12 cellular contexts compared by ENCODE assay signal in the genomic region with DNA sequence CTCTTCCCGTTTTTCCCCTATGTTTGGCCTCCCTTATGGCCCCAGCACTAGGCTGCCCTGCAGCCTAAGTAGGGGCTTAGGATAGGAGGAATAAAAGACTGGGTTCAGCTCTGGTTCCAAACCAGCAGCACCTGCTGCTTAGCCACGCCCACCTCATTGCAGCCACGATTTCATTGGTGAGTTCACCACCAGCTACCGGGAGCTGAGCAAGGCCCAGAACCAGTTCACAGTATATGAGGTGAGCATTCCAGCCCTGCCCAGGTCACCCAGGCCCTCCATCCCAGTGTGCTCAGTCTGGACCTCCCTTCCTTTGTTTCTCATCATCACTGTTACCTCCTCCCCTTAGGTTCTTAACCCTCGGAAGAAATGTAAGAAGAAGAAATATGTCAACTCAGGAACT. TPM values are rescaled to one million over a fixed set of nuclear protein-coding genes. Genes with fewer than 3 reads are reported as not detected.
DNase-seq lines count a peak whose midpoint lies in the region; ATAC-seq, FAIRE-seq and TF ChIP-seq lines count a peak whose summit lies in the region.
"Had no signal": no experiment of that assay in that cellular context is flagged by ENCODE, and none has a peak within 500 bp of the region (broad histone marks: within the 10 kb centered on the region; RNA-seq: fewer than 3 reads in every experiment).

No MANE protein-coding gene starts in this region.

- H3K9me3 ChIP-seq in left ventricle myocardium inferior (replicated peaks) (no peaks in the 10 kb centered on the region), heart right ventricle (no peaks in the 10 kb centered on the region), vagina (no peaks in the 10 kb centered on the region)

- H3K27ac ChIP-seq in left ventricle myocardium inferior (replicated peaks) (peak overlapping the region; percentile 2), heart right ventricle (peak overlapping the region in 1 of 10 donors; percentile 1), vagina (peak overlapping the region; percentile 54)
- H3K27ac ChIP-seq: GM23248 had no signal

- H3K27me3 ChIP-seq in left ventricle myocardium inferior (ENCODE audit: low read depth) (no peaks in the 10 kb centered on the region), heart right ventricle (no peaks in the 10 kb centered on the region), vagina (no peaks in the 10 kb centered on the region)

- TF ChIP-seq CTCF in left ventricle myocardium inferior (IDR thresholded peaks at IDR 0.05; ENCODE audit: borderline replicate concordance), result no peak
- TF ChIP-seq CTCF in heart right ventricle (IDR thresholded peaks at IDR 0.05), result no peak
- no peak for TF ChIP-seq CTCF in vagina (IDR thresholded peaks at IDR 0.05)

- ATAC-seq in heart right ventricle, result no peak

- WGBS in heart right ventricle, 2 donors, result 28 to 29% methylated on average over 5 of the region's 5 CpGs

- H3K4me1 ChIP-seq in left ventricle myocardium inferior (peaks cover 6% of the 10 kb centered on the region), heart right ventricle (peaks cover 0 to 19% (median 0%) of the 10 kb centered on the region in 9 donors), vagina (peaks cover 15% of the 10 kb centered on the region)

- no peak for TF ChIP-seq POLR2A in vagina (IDR thresholded peaks at IDR 0.05)
- no peak for TF ChIP-seq POLR2A in GM12892 (IDR thresholded peaks at IDR 0.05; ENCODE audit: low read depth, low read length)

- DNase-seq in left ventricle myocardium inferior (no peak), heart right ventricle (no peak), RPMI8226 (peak; percentile 19), germinal center (ENCODE audit: low spot score) (peak; percentile 73), vagina (ENCODE audit: extremely low spot score in 2 of 2) (no peak), GM12892 (ENCODE audit: insufficient read length) (no peak)
- no peak for DNase-seq in stimulated activated CD4-positive, alpha-beta T cell treated with anti-CD3 and anti-CD28 coated beads, Interleukin-4, amount 100 ng/mL, for 4 hours
- DNase-seq in activated naive CD4-positive, alpha-beta T cell treated with Interleukin-2 at 50 U/mL for 16 hours, result no peak
- DNase-seq: activated T-cell treated with anti-CD3 and anti-CD28 coated beads, Interleukin-2, amount 50 U/mL, for 1 hour; NCI-H187 treated with DMSO at 0.1 percent for 48 hours had no signal

- H3K36me3 ChIP-seq in left ventricle myocardium inferior (no peaks in the 10 kb centered on the region), heart right ventricle (no peaks in the 10 kb centered on the region), vagina (no peaks in the 10 kb centered on the region)

- intact Hi-C loops in left ventricle myocardium inferior (cut with micrococcal nuclease), result no loop called here
- intact Hi-C loops in heart right ventricle (cut with DNase I), result loop anchor here in 1 of 10 donors (10.0 kb wide), 1 partner anchor 510 kb away; no protein-coding TSS in a partner anchor
- intact Hi-C loops in vagina (cut with DNase I), result no loop called here

- H3K4me3 ChIP-seq in left ventricle myocardium inferior, result no peak overlapping the region
- H3K4me3 ChIP-seq in heart right ventricle, result no peak overlapping the region
- H3K4me3 ChIP-seq in vagina, result no peak overlapping the region
- H3K4me3 ChIP-seq: GM23248 had no signal

- no peak for FAIRE-seq in GM12892 (lab: Jason Lieb, UNC)

RNA-seq across cellular contexts. Expression of a gene that starts 11.5 kb away (rescaled TPM):
- total RNA-seq in left ventricle myocardium inferior, result 0.16 TPM
- under 1 TPM in 1 of 10 donors, not detected in 9; 0.46 TPM for total RNA-seq in heart right ventricle
- polyA plus RNA-seq in heart right ventricle, result not detected
- total RNA-seq in vagina, result not detected
- not detected for polyA plus RNA-seq in GM12892 (2012; ENCODE audit: missing spikeins)
- total RNA-seq: GM23248 had no signal
- polyA plus RNA-seq: CD8-positive, alpha-beta memory T cell; GM23248 had no signal

RNA-seq across cellular contexts. Expression of a gene that starts 16.4 kb away (rescaled TPM):
- 9.4 TPM for total RNA-seq in left ventricle myocardium inferior
- total RNA-seq in heart right ventricle, result 10 to 100 TPM in 4 of 10 donors, 1 to 10 TPM in 6; 7.3 to 15.1 (median 9.1) TPM
- 1 to 10 TPM; 7.3 to 8.5 TPM for polyA plus RNA-seq in heart right ventricle
- total RNA-seq in vagina, result 16.9 TPM
- polyA plus RNA-seq in GM12892 (2012; ENCODE audit: missing spikeins), result 6.1 TPM

RNA-seq across cellular contexts. Expression of a gene that starts 34.6 kb away (rescaled TPM):
- 9.2 TPM for total RNA-seq in left ventricle myocardium inferior
- total RNA-seq in heart right ventricle, result 10 to 100 TPM in 3 of 10 donors, 1 to 10 TPM in 7; 5.2 to 10.8 (median 8.0) TPM
- polyA plus RNA-seq in heart right ventricle, result 10 to 100 TPM; 11.3 to 15.1 TPM
- total RNA-seq in vagina, result 51.6 TPM
- 18.4 TPM for polyA plus RNA-seq in GM12892 (2012; ENCODE audit: missing spikeins)

RNA-seq across cellular contexts. Expression of a gene that starts 54.6 kb away (rescaled TPM):
- total RNA-seq in left ventricle myocardium inferior, result 12.3 TPM
- total RNA-seq in heart right ventricle, result 10 to 100 TPM in 4 of 10 donors, 1 to 10 TPM in 6; 6.2 to 19.5 (median 8.3) TPM
- polyA plus RNA-seq in heart right ventricle, result 10 to 100 TPM; 18.3 to 27.1 TPM
- total RNA-seq in vagina, result 42.5 TPM
- 3.3 TPM for polyA plus RNA-seq in GM12892 (2012; ENCODE audit: missing spikeins)

Comparison
In these comparisons a context has a peak if more than half of its experiments do, and no peak if none do; other contexts are left out.
1. DNase-seq: peak in RPMI8226 (single experiment) and germinal center (single experiment); none in left ventricle myocardium inferior (single experiment), heart right ventricle (0 of 2), vagina (0 of 2), stimulated activated CD4-positive, alpha-beta T cell treated with anti-CD3 and anti-CD28 coated beads, Interleukin-4, amount 100 ng/mL, for 4 hours (0 of 2), GM12892 (single experiment) and activated naive CD4-positive, alpha-beta T cell treated with Interleukin-2 at 50 U/mL for 16 hours (single experiment).